Comparison of ENCODE assay signal across 4 cellular contexts in the genomic region with DNA sequence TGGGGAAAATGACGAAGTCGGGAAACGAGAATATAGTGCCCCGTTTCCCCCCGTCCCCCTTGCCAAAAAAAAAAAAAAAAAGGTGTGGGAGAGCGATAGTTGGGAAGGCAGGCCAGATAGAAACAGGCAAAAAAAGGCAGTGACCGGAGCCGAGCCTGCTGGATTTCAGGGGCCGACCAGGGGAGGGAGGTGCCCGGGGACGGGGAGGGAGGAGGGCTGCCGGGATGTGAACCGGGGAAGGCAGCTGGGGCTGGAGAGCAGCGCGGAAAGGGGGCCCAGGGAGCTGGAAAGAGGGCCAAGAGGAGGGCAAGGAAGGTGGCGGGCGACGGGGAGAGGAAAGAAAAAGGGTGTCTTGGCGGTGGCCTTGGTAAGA.
TF ChIP-seq lines count a peak whose summit lies in the region.

No MANE protein-coding gene starts in this region.

TF ChIP-seq in SK-N-SH, 30 proteins besides CTCF, POLR2A, EP300 and RAD21 (continued from another document):
- no peak for TF ChIP-seq FOXJ3 (CRISPR knock-in tag; IDR thresholded peaks at IDR 0.05)
- TF ChIP-seq SIN3A (IDR thresholded peaks at IDR 0.05; ENCODE audit: borderline replicate concordance, low read depth, low read length), result no peak
- TF ChIP-seq GABPA (IDR thresholded peaks at IDR 0.05; ENCODE audit: low read depth), result no peak
- no peak for TF ChIP-seq CHD2 (IDR thresholded peaks at IDR 0.05; ENCODE audit: low read length, partially characterized antibody)

TF ChIP-seq in SK-N-SH treated with all-trans-retinoic acid at 6 μM for 48 hours, 23 proteins besides CTCF, POLR2A, EP300 and RAD21 (continued from another document):
- TF ChIP-seq ZFP3 (CRISPR knock-in tag; IDR thresholded peaks at IDR 0.05) (no peak), ARNTL (CRISPR knock-in tag; IDR thresholded peaks at IDR 0.05; ENCODE audit: borderline replicate concordance, low read depth) (no peak)

TF ChIP-seq in GM12878, 131 proteins besides CTCF, POLR2A, EP300 and RAD21:
- TF ChIP-seq, protein P1, sequence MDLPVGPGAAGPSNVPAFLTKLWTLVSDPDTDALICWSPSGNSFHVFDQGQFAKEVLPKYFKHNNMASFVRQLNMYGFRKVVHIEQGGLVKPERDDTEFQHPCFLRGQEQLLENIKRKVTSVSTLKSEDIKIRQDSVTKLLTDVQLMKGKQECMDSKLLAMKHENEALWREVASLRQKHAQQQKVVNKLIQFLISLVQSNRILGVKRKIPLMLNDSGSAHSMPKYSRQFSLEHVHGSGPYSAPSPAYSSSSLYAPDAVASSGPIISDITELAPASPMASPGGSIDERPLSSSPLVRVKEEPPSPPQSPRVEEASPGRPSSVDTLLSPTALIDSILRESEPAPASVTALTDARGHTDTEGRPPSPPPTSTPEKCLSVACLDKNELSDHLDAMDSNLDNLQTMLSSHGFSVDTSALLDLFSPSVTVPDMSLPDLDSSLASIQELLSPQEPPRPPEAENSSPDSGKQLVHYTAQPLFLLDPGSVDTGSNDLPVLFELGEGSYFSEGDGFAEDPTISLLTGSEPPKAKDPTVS (IDR thresholded peaks at IDR 0.05; ENCODE audit: low read depth, low read length), result no peak
- no peak for TF ChIP-seq CEBPB (IDR thresholded peaks at IDR 0.05; ENCODE audit: borderline replicate concordance in 1 of 2, low read depth in 2 of 2, low read length in 2 of 2)
- no peak for TF ChIP-seq SP1 (IDR thresholded peaks at IDR 0.05; ENCODE audit: low read depth, low read length)
- no peak for TF ChIP-seq BMI1 (IDR thresholded peaks at IDR 0.05; ENCODE audit: borderline replicate concordance)
- TF ChIP-seq SREBF2 (IDR thresholded peaks at IDR 0.05; ENCODE audit: low read length), result no peak
- TF ChIP-seq BRCA1 (IDR thresholded peaks at IDR 0.05; ENCODE audit: low read depth, low read length), result no peak
- no peak for TF ChIP-seq TARDBP (IDR thresholded peaks at IDR 0.05; ENCODE audit: borderline replicate concordance)
- TF ChIP-seq, protein P2, sequence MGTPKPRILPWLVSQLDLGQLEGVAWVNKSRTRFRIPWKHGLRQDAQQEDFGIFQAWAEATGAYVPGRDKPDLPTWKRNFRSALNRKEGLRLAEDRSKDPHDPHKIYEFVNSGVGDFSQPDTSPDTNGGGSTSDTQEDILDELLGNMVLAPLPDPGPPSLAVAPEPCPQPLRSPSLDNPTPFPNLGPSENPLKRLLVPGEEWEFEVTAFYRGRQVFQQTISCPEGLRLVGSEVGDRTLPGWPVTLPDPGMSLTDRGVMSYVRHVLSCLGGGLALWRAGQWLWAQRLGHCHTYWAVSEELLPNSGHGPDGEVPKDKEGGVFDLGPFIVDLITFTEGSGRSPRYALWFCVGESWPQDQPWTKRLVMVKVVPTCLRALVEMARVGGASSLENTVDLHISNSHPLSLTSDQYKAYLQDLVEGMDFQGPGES (IDR thresholded peaks at IDR 0.05), result no peak
- no peak for TF ChIP-seq KLF5 (IDR thresholded peaks at IDR 0.05; ENCODE audit: partially characterized antibody)
- TF ChIP-seq SIX5 (IDR thresholded peaks at IDR 0.05; ENCODE audit: low read depth, low read length, severe bottlenecking), result no peak
- no peak for TF ChIP-seq BCL11A (IDR thresholded peaks at IDR 0.05; ENCODE audit: low read depth, low read length)
- TF ChIP-seq, protein P3, sequence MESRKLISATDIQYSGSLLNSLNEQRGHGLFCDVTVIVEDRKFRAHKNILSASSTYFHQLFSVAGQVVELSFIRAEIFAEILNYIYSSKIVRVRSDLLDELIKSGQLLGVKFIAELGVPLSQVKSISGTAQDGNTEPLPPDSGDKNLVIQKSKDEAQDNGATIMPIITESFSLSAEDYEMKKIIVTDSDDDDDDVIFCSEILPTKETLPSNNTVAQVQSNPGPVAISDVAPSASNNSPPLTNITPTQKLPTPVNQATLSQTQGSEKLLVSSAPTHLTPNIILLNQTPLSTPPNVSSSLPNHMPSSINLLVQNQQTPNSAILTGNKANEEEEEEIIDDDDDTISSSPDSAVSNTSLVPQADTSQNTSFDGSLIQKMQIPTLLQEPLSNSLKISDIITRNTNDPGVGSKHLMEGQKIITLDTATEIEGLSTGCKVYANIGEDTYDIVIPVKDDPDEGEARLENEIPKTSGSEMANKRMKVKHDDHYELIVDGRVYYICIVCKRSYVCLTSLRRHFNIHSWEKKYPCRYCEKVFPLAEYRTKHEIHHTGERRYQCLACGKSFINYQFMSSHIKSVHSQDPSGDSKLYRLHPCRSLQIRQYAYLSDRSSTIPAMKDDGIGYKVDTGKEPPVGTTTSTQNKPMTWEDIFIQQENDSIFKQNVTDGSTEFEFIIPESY (IDR thresholded peaks at IDR 0.05), result no peak
- no peak for TF ChIP-seq RFX5 (IDR thresholded peaks at IDR 0.05; ENCODE audit: low read depth, low read length)
- TF ChIP-seq PML (IDR thresholded peaks at IDR 0.05; ENCODE audit: low read length), result no peak
- no peak for TF ChIP-seq LARP7 (IDR thresholded peaks at IDR 0.05)
- no peak for TF ChIP-seq EZH2 (IDR thresholded peaks at IDR 0.05; ENCODE audit: borderline replicate concordance, control insufficient read depth, low read depth, low read length)
- TF ChIP-seq, protein P4, sequence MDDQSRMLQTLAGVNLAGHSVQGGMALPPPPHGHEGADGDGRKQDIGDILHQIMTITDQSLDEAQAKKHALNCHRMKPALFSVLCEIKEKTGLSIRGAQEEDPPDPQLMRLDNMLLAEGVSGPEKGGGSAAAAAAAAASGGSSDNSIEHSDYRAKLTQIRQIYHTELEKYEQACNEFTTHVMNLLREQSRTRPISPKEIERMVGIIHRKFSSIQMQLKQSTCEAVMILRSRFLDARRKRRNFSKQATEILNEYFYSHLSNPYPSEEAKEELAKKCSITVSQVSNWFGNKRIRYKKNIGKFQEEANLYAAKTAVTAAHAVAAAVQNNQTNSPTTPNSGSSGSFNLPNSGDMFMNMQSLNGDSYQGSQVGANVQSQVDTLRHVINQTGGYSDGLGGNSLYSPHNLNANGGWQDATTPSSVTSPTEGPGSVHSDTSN (IDR thresholded peaks at IDR 0.05; ENCODE audit: insufficient replicate concordance, low read depth, low read length), result no peak
- no peak for TF ChIP-seq SMC3 (IDR thresholded peaks at IDR 0.05; ENCODE audit: borderline replicate concordance, low read length)
- no peak for TF ChIP-seq MTA2 (IDR thresholded peaks at IDR 0.05; ENCODE audit: low read depth)
TF ChIP-seq in GM12878: peak in this region for 0.

TF ChIP-seq in liver, 16 proteins besides CTCF, POLR2A, EP300 and RAD21 (continued from another document):
- TF ChIP-seq, protein P3 (IDR thresholded peaks at IDR 0.05), result no peak
- TF ChIP-seq, protein P5, sequence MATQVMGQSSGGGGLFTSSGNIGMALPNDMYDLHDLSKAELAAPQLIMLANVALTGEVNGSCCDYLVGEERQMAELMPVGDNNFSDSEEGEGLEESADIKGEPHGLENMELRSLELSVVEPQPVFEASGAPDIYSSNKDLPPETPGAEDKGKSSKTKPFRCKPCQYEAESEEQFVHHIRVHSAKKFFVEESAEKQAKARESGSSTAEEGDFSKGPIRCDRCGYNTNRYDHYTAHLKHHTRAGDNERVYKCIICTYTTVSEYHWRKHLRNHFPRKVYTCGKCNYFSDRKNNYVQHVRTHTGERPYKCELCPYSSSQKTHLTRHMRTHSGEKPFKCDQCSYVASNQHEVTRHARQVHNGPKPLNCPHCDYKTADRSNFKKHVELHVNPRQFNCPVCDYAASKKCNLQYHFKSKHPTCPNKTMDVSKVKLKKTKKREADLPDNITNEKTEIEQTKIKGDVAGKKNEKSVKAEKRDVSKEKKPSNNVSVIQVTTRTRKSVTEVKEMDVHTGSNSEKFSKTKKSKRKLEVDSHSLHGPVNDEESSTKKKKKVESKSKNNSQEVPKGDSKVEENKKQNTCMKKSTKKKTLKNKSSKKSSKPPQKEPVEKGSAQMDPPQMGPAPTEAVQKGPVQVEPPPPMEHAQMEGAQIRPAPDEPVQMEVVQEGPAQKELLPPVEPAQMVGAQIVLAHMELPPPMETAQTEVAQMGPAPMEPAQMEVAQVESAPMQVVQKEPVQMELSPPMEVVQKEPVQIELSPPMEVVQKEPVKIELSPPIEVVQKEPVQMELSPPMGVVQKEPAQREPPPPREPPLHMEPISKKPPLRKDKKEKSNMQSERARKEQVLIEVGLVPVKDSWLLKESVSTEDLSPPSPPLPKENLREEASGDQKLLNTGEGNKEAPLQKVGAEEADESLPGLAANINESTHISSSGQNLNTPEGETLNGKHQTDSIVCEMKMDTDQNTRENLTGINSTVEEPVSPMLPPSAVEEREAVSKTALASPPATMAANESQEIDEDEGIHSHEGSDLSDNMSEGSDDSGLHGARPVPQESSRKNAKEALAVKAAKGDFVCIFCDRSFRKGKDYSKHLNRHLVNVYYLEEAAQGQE (IDR thresholded peaks at IDR 0.05), result no peak
- TF ChIP-seq JUND (IDR thresholded peaks at IDR 0.05) (no peak), FOXA1 (IDR thresholded peaks at IDR 0.05) (no peak), YY1 (IDR thresholded peaks at IDR 0.05) (no peak), SP1 (IDR thresholded peaks at IDR 0.05) (no peak), NR2F2 (IDR thresholded peaks at IDR 0.05) (no peak), EGR1 (IDR thresholded peaks at IDR 0.05; ENCODE audit: low read depth in 2 of 2) (no peak), FOXA2 (IDR thresholded peaks at IDR 0.05) (no peak), TAF1 (conservative IDR thresholded peaks at IDR 0.05) (no peak), HNF4G (IDR thresholded peaks at IDR 0.05) (no peak)
- TF ChIP-seq, protein P6, sequence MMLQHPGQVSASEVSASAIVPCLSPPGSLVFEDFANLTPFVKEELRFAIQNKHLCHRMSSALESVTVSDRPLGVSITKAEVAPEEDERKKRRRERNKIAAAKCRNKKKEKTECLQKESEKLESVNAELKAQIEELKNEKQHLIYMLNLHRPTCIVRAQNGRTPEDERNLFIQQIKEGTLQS (IDR thresholded peaks at IDR 0.05), result no peak
- TF ChIP-seq, protein P7, sequence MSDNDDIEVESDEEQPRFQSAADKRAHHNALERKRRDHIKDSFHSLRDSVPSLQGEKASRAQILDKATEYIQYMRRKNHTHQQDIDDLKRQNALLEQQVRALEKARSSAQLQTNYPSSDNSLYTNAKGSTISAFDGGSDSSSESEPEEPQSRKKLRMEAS (IDR thresholded peaks at IDR 0.05), result no peak
